Comparison of ENCODE assay signal across 10 cellular contexts in the genomic region with DNA sequence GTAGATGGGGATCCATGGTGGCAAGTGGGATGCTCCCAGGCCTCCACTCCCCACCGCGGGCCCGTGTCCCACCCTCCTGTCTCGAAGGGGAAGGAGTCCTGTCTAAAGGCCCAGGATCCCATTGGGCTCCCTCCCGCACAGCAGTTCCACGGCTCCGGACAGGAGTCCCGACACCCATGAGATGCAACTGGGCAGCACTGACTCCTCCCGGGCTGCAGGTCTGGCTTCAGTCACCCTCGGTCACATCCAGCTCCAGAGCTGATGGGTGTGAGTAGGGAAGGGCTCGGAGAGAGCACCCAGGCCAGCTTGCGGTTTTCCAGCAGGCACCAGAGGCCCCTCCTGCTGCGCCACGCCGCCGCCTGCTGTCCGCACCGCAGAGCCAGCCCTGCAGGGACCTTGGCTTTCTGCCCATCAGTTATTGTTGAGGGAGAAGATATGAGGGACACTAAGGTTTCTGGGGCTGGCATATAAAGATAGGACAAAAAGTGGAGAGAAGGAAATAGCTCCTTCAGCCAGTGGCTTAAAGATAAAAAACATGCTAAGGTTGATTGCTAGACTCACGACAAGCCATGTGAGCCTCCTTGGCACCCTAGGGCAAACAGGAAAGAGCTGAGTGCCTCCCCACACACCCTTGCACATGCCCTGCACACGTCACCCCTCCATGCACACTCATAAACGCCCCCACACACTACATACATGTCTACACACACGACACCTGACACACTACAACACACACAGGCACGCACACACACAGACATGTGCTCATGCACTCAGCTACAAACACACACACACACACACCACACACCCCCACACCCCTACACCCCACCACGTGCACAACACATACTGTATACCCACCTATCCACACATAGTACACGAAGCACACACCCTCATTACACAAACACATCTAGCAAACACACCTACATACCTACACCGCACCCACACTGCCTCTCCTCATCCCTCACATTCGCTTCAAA.
A peak's percentile ranks its signal among the peaks of the same experiment; 100 is the strongest.
DNase-seq lines count a peak whose midpoint lies in the region; TF ChIP-seq lines count a peak whose summit lies in the region.
"Had no signal": no experiment of that assay in that cellular context is flagged by ENCODE, and none has a peak within 500 bp of the region (broad histone marks: within the 10 kb centered on the region; RNA-seq: fewer than 3 reads in every experiment).

No MANE protein-coding gene starts in this region.

- peak; percentile 64 for TF ChIP-seq CTCF in endodermal cell (conservative IDR thresholded peaks at IDR 0.05)
- TF ChIP-seq CTCF in parathyroid adenoma (IDR thresholded peaks at IDR 0.05): peak; percentile 59

- H3K36me3 Mint-ChIP-seq in endodermal cell (ENCODE audit: low read depth): no peaks in the 10 kb centered on the region

- H3K27me3 Mint-ChIP-seq in endodermal cell (ENCODE audit: insufficient read depth): peaks cover 72% of the 10 kb centered on the region

- H3K27me3 ChIP-seq in H7 (ENCODE audit: control insufficient read depth, insufficient read depth, low read length): peaks cover 19% of the 10 kb centered on the region
- peaks cover 43% of the 10 kb centered on the region for H3K27me3 ChIP-seq in endodermal cell (ENCODE audit: control insufficient read depth, insufficient read depth, low read length, poor library complexity, severe bottlenecking)
- H3K27me3 ChIP-seq in parathyroid adenoma (ENCODE audit: control insufficient read depth, insufficient read depth, low read length): no peaks in the 10 kb centered on the region
- H3K27me3 ChIP-seq: SJSA1 had no signal

- H3K9me3 Mint-ChIP-seq in endodermal cell: no peaks in the 10 kb centered on the region

- WGBS in endodermal cell (ENCODE audit: insufficient coverage in 1 of 2, insufficient read length in 1 of 2), 2 experiments: 81 to 88% methylated on average over 18 to 27 of the region's 27 CpGs

- H3K9ac ChIP-seq in endodermal cell (ENCODE audit: extremely low read depth, low read length, poor library complexity, severe bottlenecking): no peak overlapping the region
- no peak overlapping the region for H3K9ac ChIP-seq in parathyroid adenoma
- H3K9ac ChIP-seq: GM23248 had no signal

- DNase-seq in H7 (peak; percentile 52), NCI-H2196 treated with DMSO at 0.1 percent for 48 hours (lab: John Stamatoyannopoulos, UW; ENCODE audit: unreplicated experiment) (peak; percentile 22), endodermal cell (peak; percentile 63), GDM1 (lab: John Stamatoyannopoulos, UW) (no peak), GM19240 (ENCODE audit: insufficient read length, low spot score) (no peak), superior temporal gyrus (ENCODE audit: extremely low spot score) (no peak), germinal center (ENCODE audit: low spot score) (no peak)

- peak overlapping the region; percentile 63 for H2AFZ ChIP-seq in parathyroid adenoma
- H2AFZ ChIP-seq: GM23248 had no signal

- H3K4me3 Mint-ChIP-seq in endodermal cell: no peak overlapping the region

- no peaks in the 10 kb centered on the region for H3K9me3 ChIP-seq in endodermal cell (ENCODE audit: control insufficient read depth, low read length)
- no peaks in the 10 kb centered on the region for H3K9me3 ChIP-seq in parathyroid adenoma (ENCODE audit: control insufficient read depth, low read length)
- H3K9me3 ChIP-seq: SJSA1 had no signal

- H3K4me1 ChIP-seq in endodermal cell (ENCODE audit: control insufficient read depth, insufficient read depth, low read length) (peaks cover 11% of the 10 kb centered on the region), parathyroid adenoma (peaks cover 18% of the 10 kb centered on the region)
- H3K4me1 ChIP-seq: SJSA1 had no signal

- no peaks in the 10 kb centered on the region for H3K79me2 ChIP-seq in parathyroid adenoma

- H3K4me3 ChIP-seq in H7 (ENCODE audit: insufficient read depth, low read depth, low read length) (no peak overlapping the region), endodermal cell (ENCODE audit: low read length) (no peak overlapping the region), parathyroid adenoma (ENCODE audit: low read depth, low read length) (no peak overlapping the region)
- H3K4me3 ChIP-seq: GM23248, SJSA1 had no signal

- no peak overlapping the region for H3K27ac Mint-ChIP-seq in endodermal cell

- H3K36me3 ChIP-seq in H7 (replicated peaks; ENCODE audit: control insufficient read depth, insufficient read depth, low read length) (no peaks in the 10 kb centered on the region), endodermal cell (ENCODE audit: control insufficient read depth, insufficient read depth, low read length) (no peaks in the 10 kb centered on the region), parathyroid adenoma (ENCODE audit: control insufficient read depth, insufficient read depth, low read length) (no peaks in the 10 kb centered on the region)
- H3K36me3 ChIP-seq: SJSA1 had no signal

- peak overlapping the region; percentile 27 for H3K4me2 ChIP-seq in parathyroid adenoma (ENCODE audit: low read length)

- H3K4me1 Mint-ChIP-seq in endodermal cell: peaks cover 18% of the 10 kb centered on the region

- H3K27ac ChIP-seq in endodermal cell (ENCODE audit: low read depth, low read length) (no peak overlapping the region), parathyroid adenoma (peak overlapping the region; percentile 61)
- H3K27ac ChIP-seq: GM23248, SJSA1 had no signal

Comparison
In these comparisons a context has a peak if more than half of its experiments do, and no peak if none do; other contexts are left out.
1. DNase-seq: peak in H7 (single experiment), NCI-H2196 treated with DMSO at 0.1 percent for 48 hours (single experiment) and endodermal cell (single experiment); none in GDM1 (single experiment), GM19240 (single experiment), superior temporal gyrus (single experiment) and germinal center (single experiment).